ENCODE assay signal across 10 cellular contexts in genomic region chr2:189982777-189983394, GRCh38.
DNase-seq lines count a peak whose midpoint lies in the region; ATAC-seq and TF ChIP-seq lines count a peak whose summit lies in the region.
"Had no signal": no experiment of that assay in that cellular context is flagged by ENCODE, and none has a peak within 500 bp of the region (broad histone marks: within the 10 kb centered on the region; RNA-seq: fewer than 3 reads in every experiment).

No MANE protein-coding gene starts in this region.

- H3F3A ChIP-seq in GM23248 (ENCODE audit: insufficient read depth) = no peaks in the 10 kb centered on the region

- no peaks in the 10 kb centered on the region for H3K36me3 ChIP-seq in CD8-positive, alpha-beta T cell (ENCODE audit: insufficient read depth, low read length)
- H3K36me3 ChIP-seq in GM23248 (ENCODE audit: low read depth) (no peaks in the 10 kb centered on the region; the same call in 1 of the 2 replicates), iPS DF 6.9 (ENCODE audit: control insufficient read depth, insufficient read depth, low read length) (no peaks in the 10 kb centered on the region), esophagus squamous epithelium (no peaks in the 10 kb centered on the region)

- H3K36me3 Mint-ChIP-seq in CD8-positive, alpha-beta T cell = peaks cover 5% of the 10 kb centered on the region
- H3K36me3 Mint-ChIP-seq: activated naive CD8-positive, alpha-beta T cell treated with anti-CD3 and anti-CD28 coated beads, Interleukin-2, amount 10 ng/mL, durations not matched to agents 7 days and 5 days; T-cell had no signal

- no peaks in the 10 kb centered on the region for H4K20me1 ChIP-seq in GM23248 (ENCODE audit: insufficient read depth)

- no peak overlapping the region for H3K27ac Mint-ChIP-seq in CD8-positive, alpha-beta T cell
- H3K27ac Mint-ChIP-seq: activated naive CD8-positive, alpha-beta T cell treated with anti-CD3 and anti-CD28 coated beads, Interleukin-2, amount 10 ng/mL, durations not matched to agents 7 days and 5 days; T-cell had no signal

- no peak for ATAC-seq in CD8-positive, alpha-beta T cell
- ATAC-seq in HG03196 (IDR thresholded peaks at IDR 0.05; ENCODE audit: unreplicated experiment) (no peak), GM18502 (IDR thresholded peaks at IDR 0.05; ENCODE audit: poor library complexity, unreplicated experiment) (no peak), GM21825 (IDR thresholded peaks at IDR 0.05; ENCODE audit: unreplicated experiment) (no peak)
- ATAC-seq: T-cell had no signal

- no peaks in the 10 kb centered on the region for H3K4me1 Mint-ChIP-seq in CD8-positive, alpha-beta T cell (ENCODE audit: low read depth)
- H3K4me1 Mint-ChIP-seq: activated naive CD8-positive, alpha-beta T cell treated with anti-CD3 and anti-CD28 coated beads, Interleukin-2, amount 10 ng/mL, durations not matched to agents 7 days and 5 days; T-cell had no signal

- no peak overlapping the region for H3K4me2 ChIP-seq in GM23248 (ENCODE audit: unreplicated experiment)

- H3K27me3 ChIP-seq in CD8-positive, alpha-beta T cell (ENCODE audit: insufficient read depth, low read length) = no peaks in the 10 kb centered on the region
- no peaks in the 10 kb centered on the region for H3K27me3 ChIP-seq in GM23248 (replicated peaks; ENCODE audit: insufficient read depth)
- H3K27me3 ChIP-seq in iPS DF 6.9 (ENCODE audit: control insufficient read depth, insufficient read depth, low read length) = no peaks in the 10 kb centered on the region
- H3K27me3 ChIP-seq in esophagus squamous epithelium = no peaks in the 10 kb centered on the region

- POLR2A ChIA-PET in CD8-positive, alpha-beta T cell (lab: Charles Lee) = interaction anchor here (0.6 kb wide), 1 partner anchor 134 kb away, joined by 3 read pairs; no protein-coding TSS in a partner anchor

- H3K9me2 ChIP-seq in GM23248 (ENCODE audit: insufficient read depth) = no peaks in the 10 kb centered on the region

- H3K4me1 ChIP-seq in CD8-positive, alpha-beta T cell (ENCODE audit: insufficient read depth, low read length) = no peaks in the 10 kb centered on the region
- no peaks in the 10 kb centered on the region for H3K4me1 ChIP-seq in GM23248 (ENCODE audit: insufficient read depth)
- no peaks in the 10 kb centered on the region for H3K4me1 ChIP-seq in iPS DF 6.9 (ENCODE audit: control insufficient read depth, insufficient read depth, low read length)
- H3K4me1 ChIP-seq in esophagus squamous epithelium = no peaks in the 10 kb centered on the region

- no peak overlapping the region for H3K4me3 ChIP-seq in CD8-positive, alpha-beta T cell (ENCODE audit: low read depth, low read length)
- H3K4me3 ChIP-seq in GM23248 = no peak overlapping the region
- no peak overlapping the region for H3K4me3 ChIP-seq in iPS DF 6.9 (ENCODE audit: low read length)
- H3K4me3 ChIP-seq in esophagus squamous epithelium = no peak overlapping the region

- H3K27me3 Mint-ChIP-seq in CD8-positive, alpha-beta T cell (ENCODE audit: low read depth) = peaks cover 5% of the 10 kb centered on the region
- H3K27me3 Mint-ChIP-seq: activated naive CD8-positive, alpha-beta T cell treated with anti-CD3 and anti-CD28 coated beads, Interleukin-2, amount 10 ng/mL, durations not matched to agents 7 days and 5 days had no signal

- DNase-seq in CD8-positive, alpha-beta T cell = no peak
- DNase-seq in GM23248 = peak; percentile 6
- DNase-seq in SIG-M5 treated with dmso at 0.1 percent for 504 hours (lab: John Stamatoyannopoulos, UW; ENCODE audit: unreplicated experiment) = peak; percentile 47
- peak; percentile 7 for DNase-seq in iPS DF 6.9 (ENCODE audit: low read depth, low spot score)
- DNase-seq in esophagus squamous epithelium (lab: John Stamatoyannopoulos, UW) = no peak
- DNase-seq: activated naive CD8-positive, alpha-beta T cell treated with anti-CD3 and anti-CD28 coated beads, Interleukin-2, amount 10 ng/mL, durations not matched to agents 7 days and 5 days; T-cell had no signal

- peaks cover 31% of the 10 kb centered on the region for H3K9me3 Mint-ChIP-seq in CD8-positive, alpha-beta T cell

- no peak overlapping the region for H3K9ac ChIP-seq in GM23248

- TF ChIP-seq POLR2A in esophagus squamous epithelium (IDR thresholded peaks at IDR 0.05) = no peak

- intact Hi-C loops in CD8-positive, alpha-beta T cell (cut with DNase I, micrococcal nuclease) = no loop called here
- intact Hi-C loops in esophagus squamous epithelium (cut with DNase I) = no loop called here

- no peak overlapping the region for H2AFZ ChIP-seq in GM23248

- peak; percentile 14 for TF ChIP-seq CTCF in CD8-positive, alpha-beta T cell (IDR thresholded peaks at IDR 0.05)
- TF ChIP-seq CTCF in esophagus squamous epithelium (IDR thresholded peaks at IDR 0.05) = peak in 2 of 6 experiments; percentile 5 to 43

- 44 to 46% methylated on average over 5 of the region's 5 CpGs for WGBS in GM23248 (ENCODE audit: low coverage in 1 of 2, low lambda C conversion rate in 2 of 2, missing lambda C conversion rate in 2 of 2), 2 experiments
- WGBS in iPS DF 6.9 (ENCODE audit: insufficient coverage, insufficient read length) = no CpG with 5 or more reads among the region's 5 CpGs
- WGBS in esophagus squamous epithelium, 2 donors = 74 to 86% methylated on average over 3 to 4 of the region's 5 CpGs

- H3K27ac ChIP-seq in CD8-positive, alpha-beta T cell (ENCODE audit: low read depth, low read length) = no peak overlapping the region
- H3K27ac ChIP-seq in GM23248 (no peak overlapping the region), iPS DF 6.9 (ENCODE audit: low read length) (no peak overlapping the region), esophagus squamous epithelium (no peak overlapping the region)

- in situ Hi-C loops in GM23248 (cut with MboI) = no loop called here

- H3K9me3 ChIP-seq in CD8-positive, alpha-beta T cell (ENCODE audit: low read length) = peaks cover 14% of the 10 kb centered on the region
- H3K9me3 ChIP-seq in GM23248 (ENCODE audit: low read depth) = no peaks in the 10 kb centered on the region
- H3K9me3 ChIP-seq in iPS DF 6.9 (ENCODE audit: control insufficient read depth, insufficient read depth, low read length) = peaks cover 3% of the 10 kb centered on the region
- peaks cover 0 to 25% (median 10%) of the 10 kb centered on the region in 3 donors for H3K9me3 ChIP-seq in esophagus squamous epithelium

- no peak overlapping the region for H3K4me3 Mint-ChIP-seq in CD8-positive, alpha-beta T cell
- H3K4me3 Mint-ChIP-seq: activated naive CD8-positive, alpha-beta T cell treated with anti-CD3 and anti-CD28 coated beads, Interleukin-2, amount 10 ng/mL, durations not matched to agents 7 days and 5 days; T-cell had no signal

- no peaks in the 10 kb centered on the region for H3K79me2 ChIP-seq in GM23248 (ENCODE audit: insufficient read depth)

- CTCF ChIA-PET in CD8-positive, alpha-beta T cell (lab: Charles Lee) = no interaction called here

Comparison
In these comparisons a context has a peak if more than half of its experiments do, and no peak if none do; other contexts are left out.
1. DNase-seq: peak in GM23248 (single experiment), SIG-M5 treated with dmso at 0.1 percent for 504 hours (single experiment) and iPS DF 6.9 (single experiment); none in CD8-positive, alpha-beta T cell (0 of 7) and esophagus squamous epithelium (single experiment).